In genomic region chr1:208722592-208722991, GRCh38 we compare ENCODE assay signal across 1 cellular context.
TF ChIP-seq lines count a peak whose summit lies in the region.

No MANE protein-coding gene starts in this region.

TF ChIP-seq in K562, 482 proteins besides CTCF, POLR2A, EP300 and RAD21 (continued from another document):
- TF ChIP-seq ZNF561 (CRISPR knock-in tag; conservative IDR thresholded peaks at IDR 0.05) (no peak), ZNF778 (CRISPR knock-in tag; IDR thresholded peaks at IDR 0.05) (no peak), RBM34 (IDR thresholded peaks at IDR 0.05; ENCODE audit: borderline replicate concordance, insufficient read depth, low read length) (no peak), ZKSCAN8 (CRISPR knock-in tag; IDR thresholded peaks at IDR 0.05) (no peak), CBX5 (IDR thresholded peaks at IDR 0.05; ENCODE audit: borderline replicate concordance, low read depth) (0 out of 2 replicates have a peak, but pooled peaks have one; percentile 42), KLF1 (tag; IDR thresholded peaks at IDR 0.05) (no peak), SRSF3 (IDR thresholded peaks at IDR 0.05; ENCODE audit: insufficient read depth, low read length) (no peak), KHSRP (IDR thresholded peaks at IDR 0.05) (no peak), NELFE (IDR thresholded peaks at IDR 0.05; ENCODE audit: insufficient read depth, insufficient read length) (no peak), CEBPG (CRISPR knock-in tag; IDR thresholded peaks at IDR 0.05) (no peak), CEBPG (tag; conservative IDR thresholded peaks at IDR 0.05 in 1 of 2, IDR thresholded peaks at IDR 0.05 in 1 of 2) (0 out of 4 replicates have a peak, but pooled peaks of 1 of the 2 experiments have one; percentile 42), HMGN3 (IDR thresholded peaks at IDR 0.05; ENCODE audit: borderline replicate concordance, extremely low read depth, insufficient read length, low read depth, low read length) (no peak), MEF2D (tag; conservative IDR thresholded peaks at IDR 0.05; ENCODE audit: low read depth) (no peak), ZNF639 (CRISPR knock-in tag; conservative IDR thresholded peaks at IDR 0.05 in 1 of 2, IDR thresholded peaks at IDR 0.05 in 1 of 2) (no peak), CBX3 (IDR thresholded peaks at IDR 0.05; ENCODE audit: borderline replicate concordance in 1 of 2, low read length in 2 of 2) (peak in 1 of 2 experiments; percentile 53; a peak in 1 of 3 replicates)
- TF ChIP-seq, protein P1, sequence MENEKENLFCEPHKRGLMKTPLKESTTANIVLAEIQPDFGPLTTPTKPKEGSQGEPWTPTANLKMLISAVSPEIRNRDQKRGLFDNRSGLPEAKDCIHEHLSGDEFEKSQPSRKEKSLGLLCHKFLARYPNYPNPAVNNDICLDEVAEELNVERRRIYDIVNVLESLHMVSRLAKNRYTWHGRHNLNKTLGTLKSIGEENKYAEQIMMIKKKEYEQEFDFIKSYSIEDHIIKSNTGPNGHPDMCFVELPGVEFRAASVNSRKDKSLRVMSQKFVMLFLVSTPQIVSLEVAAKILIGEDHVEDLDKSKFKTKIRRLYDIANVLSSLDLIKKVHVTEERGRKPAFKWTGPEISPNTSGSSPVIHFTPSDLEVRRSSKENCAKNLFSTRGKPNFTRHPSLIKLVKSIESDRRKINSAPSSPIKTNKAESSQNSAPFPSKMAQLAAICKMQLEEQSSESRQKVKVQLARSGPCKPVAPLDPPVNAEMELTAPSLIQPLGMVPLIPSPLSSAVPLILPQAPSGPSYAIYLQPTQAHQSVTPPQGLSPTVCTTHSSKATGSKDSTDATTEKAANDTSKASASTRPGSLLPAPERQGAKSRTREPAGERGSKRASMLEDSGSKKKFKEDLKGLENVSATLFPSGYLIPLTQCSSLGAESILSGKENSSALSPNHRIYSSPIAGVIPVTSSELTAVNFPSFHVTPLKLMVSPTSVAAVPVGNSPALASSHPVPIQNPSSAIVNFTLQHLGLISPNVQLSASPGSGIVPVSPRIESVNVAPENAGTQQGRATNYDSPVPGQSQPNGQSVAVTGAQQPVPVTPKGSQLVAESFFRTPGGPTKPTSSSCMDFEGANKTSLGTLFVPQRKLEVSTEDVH (IDR thresholded peaks at IDR 0.05; ENCODE audit: low read depth, partially characterized antibody) = no peak
